27 cellular contexts compared by ENCODE assay signal in genomic region chr12:62657363-62657632, GRCh38.
DNase-seq lines count a peak whose midpoint lies in the region; ATAC-seq and TF ChIP-seq lines count a peak whose summit lies in the region.
"Had no signal": no experiment of that assay in that cellular context is flagged by ENCODE, and none has a peak within 500 bp of the region (broad histone marks: within the 10 kb centered on the region; RNA-seq: fewer than 3 reads in every experiment).

No MANE protein-coding gene starts in this region.

- H3K4me1 ChIP-seq in neural progenitor cell (peaks cover 79% of the 10 kb centered on the region), psoas muscle (no peaks in the 10 kb centered on the region)
- H3K4me1 ChIP-seq: BE2C had no signal

- no peaks in the 10 kb centered on the region for H3K9me3 ChIP-seq in neural progenitor cell (ENCODE audit: low read depth)
- no peaks in the 10 kb centered on the region for H3K9me3 ChIP-seq in psoas muscle
- H3K9me3 ChIP-seq: BE2C, thyroid gland had no signal

- H3K36me3 Mint-ChIP-seq in endothelial cell (ENCODE audit: low read depth, unreplicated experiment), result peaks cover 28% of the 10 kb centered on the region
- peaks cover 18% of the 10 kb centered on the region for H3K36me3 Mint-ChIP-seq in neural progenitor cell
- H3K36me3 Mint-ChIP-seq: memory B cell had no signal

- H3K4me3 Mint-ChIP-seq in endothelial cell (ENCODE audit: unreplicated experiment), result peak overlapping the region; percentile 54
- no peak overlapping the region for H3K4me3 Mint-ChIP-seq in neural progenitor cell
- H3K4me3 Mint-ChIP-seq: activated T-cell treated with anti-CD3 and anti-CD28 coated beads, Interleukin-2, amount 50 U/mL, for 24 hours; CD8-positive, alpha-beta memory T cell; memory B cell; stimulated activated naive CD8-positive, alpha-beta T cell treated with anti-CD3 and anti-CD28 coated beads, Interleukin-15, amount 100 ng/mL, for 72 hours had no signal

- intact Hi-C loops in psoas muscle (cut with DNase I), result no loop called here

- H3K27me3 ChIP-seq in neural progenitor cell (no peaks in the 10 kb centered on the region), psoas muscle (ENCODE audit: insufficient read depth in 3 of 3, low read length in 2 of 3) (no peaks in the 10 kb centered on the region)
- H3K27me3 ChIP-seq: BE2C, brain microvascular endothelial cell, heart right ventricle, thyroid gland had no signal

- H3K79me2 ChIP-seq in neural progenitor cell (ENCODE audit: low read depth), result no peaks in the 10 kb centered on the region

- H3K4me1 Mint-ChIP-seq in endothelial cell (ENCODE audit: unreplicated experiment) (peaks cover 74% of the 10 kb centered on the region), neural progenitor cell (peaks cover 79% of the 10 kb centered on the region)
- H3K4me1 Mint-ChIP-seq: memory B cell had no signal

- no peaks in the 10 kb centered on the region for H4K20me1 ChIP-seq in neural progenitor cell (ENCODE audit: low read depth)

- WGBS in psoas muscle, 3 donors, result 61 to 87% (median 72%) methylated on average over 1 of the region's 1 CpG

- DNase-seq in GM03348 (ENCODE audit: low spot score), result peak; percentile 29
- DNase-seq in RPMI7951 (ENCODE audit: low read depth), result peak; percentile 7
- DNase-seq in endothelial cell (ENCODE audit: low spot score), result no peak
- DNase-seq in neural progenitor cell (ENCODE audit: low spot score), result no peak
- no peak for DNase-seq in psoas muscle
- no peak for DNase-seq in HuH-7 (ENCODE audit: low spot score)
- no peak for DNase-seq in T-helper 1 cell
- DNase-seq in activated CD4-positive, CD25-positive, alpha-beta regulatory T cell treated with anti-CD3 and anti-CD28 coated beads, Interleukin-2, amount 50 U/mL, for 72 hours, result no peak
- DNase-seq: activated CD4-positive, alpha-beta T cell treated with anti-CD3 and anti-CD28 coated beads for 48 hours; activated gamma-delta T cell treated with Interleukin-2 at 50 U/mL for 16 hours; activated T-cell treated with anti-CD3 and anti-CD28 coated beads, Interleukin-2, amount 50 U/mL, for 24 hours; BE2C; brain microvascular endothelial cell; CD8-positive, alpha-beta memory T cell; effector CD4-positive, alpha-beta T cell; foreskin fibroblast; heart right ventricle; left colon; NCI-H1048; NCI-H2029; NK-92 treated with Interleukin-12 subunit alpha and Interleukin-12 subunit beta, amount 100 ng/mL, for 24 hours; PC-9; Right ventricle myocardium superior; stimulated activated naive CD8-positive, alpha-beta T cell treated with anti-CD3 and anti-CD28 coated beads, Interleukin-15, amount 100 ng/mL, for 72 hours had no signal

- H3K9ac ChIP-seq in neural progenitor cell, result no peak overlapping the region

- peak overlapping the region; percentile 62 for H3K27ac Mint-ChIP-seq in endothelial cell (ENCODE audit: unreplicated experiment)
- H3K27ac Mint-ChIP-seq in neural progenitor cell, result peak overlapping the region; percentile 99
- H3K27ac Mint-ChIP-seq: activated T-cell treated with anti-CD3 and anti-CD28 coated beads, Interleukin-2, amount 50 U/mL, for 24 hours; CD8-positive, alpha-beta memory T cell; memory B cell; stimulated activated naive CD8-positive, alpha-beta T cell treated with anti-CD3 and anti-CD28 coated beads, Interleukin-15, amount 100 ng/mL, for 72 hours had no signal

- peak overlapping the region; percentile 66 for H3K27ac ChIP-seq in neural progenitor cell
- no peak overlapping the region for H3K27ac ChIP-seq in psoas muscle
- H3K27ac ChIP-seq: brain microvascular endothelial cell, heart right ventricle, PC-9 had no signal

- H3K27me3 Mint-ChIP-seq in endothelial cell (ENCODE audit: unreplicated experiment) (peaks cover 7% of the 10 kb centered on the region), neural progenitor cell (ENCODE audit: insufficient read depth, low read depth) (no peaks in the 10 kb centered on the region)

- H3K4me2 ChIP-seq in neural progenitor cell, result peak overlapping the region; percentile 40
- H3K4me2 ChIP-seq: PC-9 had no signal

- TF ChIP-seq CTCF in endothelial cell (IDR thresholded peaks at IDR 0.05; ENCODE audit: unreplicated experiment) (no peak), neural progenitor cell (IDR thresholded peaks at IDR 0.05) (no peak), psoas muscle (IDR thresholded peaks at IDR 0.05) (no peak)

- peaks cover 80% of the 10 kb centered on the region for H3F3A ChIP-seq in neural progenitor cell (ENCODE audit: low read depth)

- no peak for ATAC-seq in psoas muscle
- ATAC-seq: HCT116; heart right ventricle; left colon; stimulated activated naive CD8-positive, alpha-beta T cell treated with anti-CD3 and anti-CD28 coated beads, Interleukin-15, amount 100 ng/mL, for 72 hours had no signal

- H3K4me3 ChIP-seq in neural progenitor cell (no peak overlapping the region), psoas muscle (no peak overlapping the region)
- H3K4me3 ChIP-seq: heart right ventricle, PC-9, thyroid gland had no signal

- H3K36me3 ChIP-seq in neural progenitor cell (no peaks in the 10 kb centered on the region), psoas muscle (ENCODE audit: insufficient read depth in 1 of 2, low read depth in 1 of 2) (no peaks in the 10 kb centered on the region)
- H3K36me3 ChIP-seq: BE2C, brain microvascular endothelial cell, heart right ventricle, thyroid gland had no signal

- H2AFZ ChIP-seq in neural progenitor cell (replicated peaks), result peak overlapping the region; percentile 53
- H2AFZ ChIP-seq: PC-9 had no signal

- H3K9me3 Mint-ChIP-seq in endothelial cell (ENCODE audit: unreplicated experiment) (no peaks in the 10 kb centered on the region), neural progenitor cell (peaks cover 17% of the 10 kb centered on the region)
- H3K9me3 Mint-ChIP-seq: CD8-positive, alpha-beta memory T cell; memory B cell; stimulated activated naive CD8-positive, alpha-beta T cell treated with anti-CD3 and anti-CD28 coated beads, Interleukin-15, amount 100 ng/mL, for 72 hours had no signal

Comparison
In these comparisons a context has a peak if more than half of its experiments do, and no peak if none do; other contexts are left out.
1. DNase-seq: peak in GM03348 (single experiment) and RPMI7951 (single experiment); none in endothelial cell (single experiment), neural progenitor cell (single experiment), psoas muscle (0 of 2), HuH-7 (single experiment), T-helper 1 cell (0 of 5) and activated CD4-positive, CD25-positive, alpha-beta regulatory T cell treated with anti-CD3 and anti-CD28 coated beads, Interleukin-2, amount 50 U/mL, for 72 hours (single experiment).